Comparison of ENCODE assay signal across 8 cellular contexts in the genomic region with DNA sequence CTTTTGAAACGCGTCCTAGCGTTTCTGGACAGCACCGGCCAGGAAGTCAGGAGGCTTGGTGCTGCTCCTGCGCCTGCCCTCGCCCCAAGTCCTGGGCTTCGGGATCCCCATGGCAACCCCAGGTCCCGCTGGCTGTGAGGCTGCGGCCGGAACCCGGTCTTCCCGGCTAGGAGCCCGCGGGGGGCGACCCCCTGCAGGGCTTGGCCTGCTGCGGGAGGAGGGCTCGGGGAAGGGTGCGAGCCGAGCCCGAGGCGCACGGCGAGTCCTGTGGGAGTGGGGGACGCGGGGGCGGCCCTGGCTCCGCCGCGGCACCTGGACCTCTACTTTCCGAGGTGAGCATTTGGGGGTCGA. TPM values are rescaled to one million over a fixed set of nuclear protein-coding genes. Genes with fewer than 3 reads are reported as not detected.
DNase-seq lines count a peak whose midpoint lies in the region; ATAC-seq and TF ChIP-seq lines count a peak whose summit lies in the region.

No MANE protein-coding gene starts in this region.

- intact Hi-C loops in HCT116 (cut with micrococcal nuclease): no loop called here
- intact Hi-C loops in mammary epithelial cell (cut with micrococcal nuclease): no loop called here
- intact Hi-C loops in left lung (cut with DNase I): no loop called here

- peak overlapping the region; percentile 89 to 99 for H3K4me3 ChIP-seq in HCT116 (replicated peaks in 1 of 2; ENCODE audit: low read depth in 1 of 2, low read length in 2 of 2)
- peak overlapping the region; percentile 97 for H3K4me3 ChIP-seq in MG63
- H3K4me3 ChIP-seq in mammary epithelial cell (replicated peaks in 1 of 3; ENCODE audit: insufficient read depth in 1 of 3, low read depth in 2 of 3, low read length in 3 of 3): peak overlapping the region; percentile 85 to 98 (median 95)
- peak overlapping the region; percentile 81 to 98 for H3K4me3 ChIP-seq in left lung
- peak overlapping the region; percentile 49 to 87 (median 82) for H3K4me3 ChIP-seq in tibial nerve

- no peaks in the 10 kb centered on the region for H3K9me2 ChIP-seq in HCT116 (ENCODE audit: insufficient read depth)

- ATAC-seq in HCT116: peak; percentile 42
- peak; percentile 28 for ATAC-seq in left lung

- H3K27ac ChIP-seq in HCT116 (ENCODE audit: low read depth, low read length) (peak overlapping the region; percentile 85), mammary epithelial cell (ENCODE audit: insufficient read depth, low read depth, low read length) (peak overlapping the region; percentile 62), left lung (peak overlapping the region; percentile 21 to 87), tibial nerve (peak overlapping the region in 3 of 4 donors; percentile 58 to 89 (median 83))

- 2% methylated on average over 15 of the region's 31 CpGs for WGBS in mammary epithelial cell (ENCODE audit: low coverage, missing lambda C conversion rate)
- WGBS in tibial nerve, 2 donors: 0% methylated on average over 7 to 15 of the region's 31 CpGs

- CTCF ChIA-PET in HCT116 (lab: Charles Lee): interaction anchor here (1.0 to 2.2 kb wide), 6 partner anchors 9 to 251 kb away, joined by 3 to 16 read pairs (median 5); a partner anchor contains a TSS
- CTCF ChIA-PET in mammary epithelial cell (lab: Charles Lee; ENCODE audit: low non-redundant PET): no interaction called here

- peak; percentile 43 for DNase-seq in NCI-H748 (lab: John Stamatoyannopoulos, UW; ENCODE audit: unreplicated experiment)
- no peak for DNase-seq in NCI-H748 treated with DMSO at 0.1 percent for 48 hours (lab: John Stamatoyannopoulos, UW)
- no peak for DNase-seq in HCT116 (ENCODE audit: low read depth, low spot score)
- peak; percentile 48 for DNase-seq in MG63
- peak; percentile 29 for DNase-seq in mammary epithelial cell
- DNase-seq in left lung: peak in 1 of 2 donors; percentile 87
- no peak for DNase-seq in tibial nerve (ENCODE audit: low spot score in 2 of 2)
- DNase-seq in GM13976 (ENCODE audit: low spot score): no peak

- RAD21 ChIA-PET in HCT116 (lab: Charles Lee; ENCODE audit: low non-redundant PET in 1 of 2, low total read pairs in 2 of 2, uncharacterized antibody in 2 of 2, unreplicated experiment in 2 of 2): interaction anchor here (1.0 to 1.1 kb wide), 3 partner anchors 9 to 196 kb away, joined by 3 to 5 read pairs (median 5); a partner anchor contains a TSS

- H3K4me2 ChIP-seq in HCT116 (ENCODE audit: low read length): peak overlapping the region; percentile 96
- peak overlapping the region; percentile 86 for H3K4me2 ChIP-seq in mammary epithelial cell (ENCODE audit: insufficient read depth, low read depth, low read length)

- H3K9ac ChIP-seq in HCT116 (ENCODE audit: low read length): peak overlapping the region; percentile 94
- peak overlapping the region; percentile 84 for H3K9ac ChIP-seq in mammary epithelial cell (ENCODE audit: insufficient read depth, low read length)

- dilution Hi-C loops in mammary epithelial cell (cut with HindIII; ENCODE audit: low sequenced_read_pairs): loop anchor here (5.0 to 10.0 kb wide), 2 partner anchors 44 to 174 kb away; no protein-coding TSS in a partner anchor

- in situ Hi-C loops in mammary epithelial cell (cut with MboI; ENCODE audit: low sequenced_read_pairs in 2 of 2): no loop called here
- in situ Hi-C loops in GM13976 (cut with MboI; ENCODE audit: low sequenced_read_pairs, unreplicated experiment): no loop called here

- H3K4me1 ChIP-seq in HCT116 (ENCODE audit: control insufficient read depth in 1 of 2, insufficient read depth in 2 of 2, low read length in 2 of 2) (peaks cover 17 to 25% of the 10 kb centered on the region in 2 experiments), mammary epithelial cell (ENCODE audit: insufficient read depth, low read length) (peaks cover 22% of the 10 kb centered on the region), left lung (peaks cover 13 to 37% of the 10 kb centered on the region in 2 donors), tibial nerve (peaks cover 0 to 49% (median 18%) of the 10 kb centered on the region in 4 donors)

- H2AFZ ChIP-seq in HCT116 (ENCODE audit: low read depth, low read length, poor library complexity, severe bottlenecking) (no peak overlapping the region), mammary epithelial cell (ENCODE audit: low read depth, low read length) (peak overlapping the region; percentile 94)

- POLR2A ChIA-PET in HCT116 (lab: Charles Lee): interaction anchor here (0.6 to 1.5 kb wide), 5 partner anchors 9 to 201 kb away, joined by 3 to 7 read pairs (median 4); a partner anchor contains a TSS

- H4K20me1 ChIP-seq in HCT116 (ENCODE audit: insufficient read depth) (0 out of 2 replicates have a peak, but pooled peaks cover 7% of the 10 kb centered on the region), mammary epithelial cell (ENCODE audit: insufficient read depth, low read length) (no peaks in the 10 kb centered on the region)

- TF ChIP-seq EP300 in tibial nerve (IDR thresholded peaks at IDR 0.05): no peak

- H3K36me3 ChIP-seq in HCT116 (ENCODE audit: control insufficient read depth in 1 of 2, insufficient read depth in 2 of 2, low read length in 2 of 2) (peaks cover 17 to 26% of the 10 kb centered on the region in 2 experiments), MG63 (peaks cover 44% of the 10 kb centered on the region), mammary epithelial cell (ENCODE audit: insufficient read depth, low read length) (peaks cover 10% of the 10 kb centered on the region), left lung (peaks cover 3 to 28% of the 10 kb centered on the region in 2 donors), tibial nerve (peaks cover 0 to 50% (median 0%) of the 10 kb centered on the region in 3 donors)

- no peak for TF ChIP-seq POLR2A in HCT116 (IDR thresholded peaks at IDR 0.05; ENCODE audit: borderline replicate concordance, extremely low read depth, insufficient read depth, insufficient read length)
- TF ChIP-seq POLR2A in tibial nerve (IDR thresholded peaks at IDR 0.05): no peak

- no peak for TF ChIP-seq RAD21 in HCT116 (IDR thresholded peaks at IDR 0.05; ENCODE audit: low read depth)

- TF ChIP-seq CTCF in HCT116 (IDR thresholded peaks at IDR 0.05 in 2 of 3, conservative IDR thresholded peaks at IDR 0.05 in 1 of 3; ENCODE audit: borderline replicate concordance in 1 of 3, insufficient read depth in 1 of 3, low read depth in 2 of 3, low read length in 2 of 3) (no peak), mammary epithelial cell (conservative IDR thresholded peaks at IDR 0.05 in 1 of 2, IDR thresholded peaks at IDR 0.05 in 1 of 2; ENCODE audit: extremely low read depth in 1 of 2, insufficient read depth in 1 of 2, low read depth in 1 of 2, low read length in 2 of 2) (no peak), left lung (IDR thresholded peaks at IDR 0.05) (no peak), tibial nerve (IDR thresholded peaks at IDR 0.05) (peak in 1 of 5 experiments; percentile 5), GM13976 (IDR thresholded peaks at IDR 0.05; ENCODE audit: borderline replicate concordance, control extremely low read depth, extremely low read depth, insufficient read depth, missing control alignments) (no peak)

- no peaks in the 10 kb centered on the region for H3K27me3 ChIP-seq in HCT116 (ENCODE audit: insufficient read depth, low read length)
- no peaks in the 10 kb centered on the region for H3K27me3 ChIP-seq in MG63
- H3K27me3 ChIP-seq in mammary epithelial cell (ENCODE audit: insufficient read depth, low read length): no peaks in the 10 kb centered on the region
- no peaks in the 10 kb centered on the region for H3K27me3 ChIP-seq in left lung
- no peaks in the 10 kb centered on the region for H3K27me3 ChIP-seq in tibial nerve

- H3K79me2 ChIP-seq in HCT116 (ENCODE audit: insufficient read depth, low read length) (peaks cover 62% of the 10 kb centered on the region), mammary epithelial cell (ENCODE audit: insufficient read depth, low read length) (peaks cover 62% of the 10 kb centered on the region)

- BruUV-seq in HCT116 (replicated peaks; lab: Mats Ljungman, UMichigan) (no TSS peak), mammary epithelial cell (replicated peaks; lab: Mats Ljungman, UMichigan) (no TSS peak)

- H3K9me3 ChIP-seq in HCT116 (ENCODE audit: control insufficient read depth in 1 of 2, insufficient read depth in 1 of 2, low read depth in 1 of 2, low read length in 2 of 2): no peaks in the 10 kb centered on the region
- H3K9me3 ChIP-seq in MG63: no peaks in the 10 kb centered on the region
- no peaks in the 10 kb centered on the region for H3K9me3 ChIP-seq in mammary epithelial cell (replicated peaks; ENCODE audit: insufficient read depth, low read length)
- no peaks in the 10 kb centered on the region for H3K9me3 ChIP-seq in left lung
- no peaks in the 10 kb centered on the region for H3K9me3 ChIP-seq in tibial nerve

TF ChIP-seq in HCT116, 20 proteins besides CTCF, POLR2A, EP300 and RAD21 (continues in another document):
- TF ChIP-seq YY1 (IDR thresholded peaks at IDR 0.05; ENCODE audit: extremely low read depth, insufficient replicate concordance, low read depth, low read length) (no peak), ZFX (IDR thresholded peaks at IDR 0.05) (no peak), EGR1 (IDR thresholded peaks at IDR 0.05; ENCODE audit: low read depth) (peak; percentile 85), CEBPB (IDR thresholded peaks at IDR 0.05; ENCODE audit: low read depth) (no peak), SP1 (IDR thresholded peaks at IDR 0.05; ENCODE audit: low read depth) (no peak), SIN3A (IDR thresholded peaks at IDR 0.05; ENCODE audit: low read depth) (no peak)

RNA-seq across cellular contexts. Expression of a gene that starts 0.3 kb away (rescaled TPM):
- total RNA-seq in HCT116 (2021; ENCODE audit: unreplicated experiment): 21.4 TPM
- polyA plus RNA-seq in HCT116 (2012): 9.1 and 10.2 TPM in 2 replicates
- total RNA-seq in MG63 (2014; rRNA removed; shearing (Covaris generic); ENCODE audit: low replicate concordance): 10.3 and 20.5 TPM in 2 replicates
- total RNA-seq in mammary epithelial cell: 10 to 100 TPM in 1 of 2 donors, 1 to 10 TPM in 1; 9.8 to 12.8 TPM
- polyA plus RNA-seq in mammary epithelial cell: 4.0 TPM
- polyA minus RNA-seq in mammary epithelial cell: 9.5 TPM
- 1 to 10 TPM; 7.5 to 9.8 TPM for total RNA-seq in left lung
- total RNA-seq in tibial nerve: 10 to 100 TPM in 3 of 4 donors, 1 to 10 TPM in 1; 8.7 to 21.9 (median 16.1) TPM

RNA-seq across cellular contexts. Expression of a gene that starts 0.6 kb away (rescaled TPM):
- 155 TPM for total RNA-seq in HCT116 (2021; ENCODE audit: unreplicated experiment)
- 137 and 147 TPM in 2 replicates for polyA plus RNA-seq in HCT116 (2012)
- 36.7 and 60.4 TPM in 2 replicates for total RNA-seq in MG63 (2014; rRNA removed; shearing (Covaris generic); ENCODE audit: low replicate concordance)
- 100 to 1,000 TPM in 1 of 2 donors, 10 to 100 TPM in 1; 45.5 to 162 TPM for total RNA-seq in mammary epithelial cell
- polyA plus RNA-seq in mammary epithelial cell: 131 TPM
- 246 TPM for polyA minus RNA-seq in mammary epithelial cell
- 100 to 1,000 TPM; 163 to 167 TPM for total RNA-seq in left lung
- total RNA-seq in tibial nerve: 10 to 100 TPM; 56.4 to 76.8 (median 66.8) TPM

RNA-seq across cellular contexts. Expression of a gene that starts 21.4 kb away (rescaled TPM):
- 27.9 TPM for total RNA-seq in HCT116 (2021; ENCODE audit: unreplicated experiment)
- 20.3 and 23.2 TPM in 2 replicates for polyA plus RNA-seq in HCT116 (2012)
- 39.7 and 44.5 TPM in 2 replicates for total RNA-seq in MG63 (2014; rRNA removed; shearing (Covaris generic); ENCODE audit: low replicate concordance)
- total RNA-seq in mammary epithelial cell: 10 to 100 TPM; 29.5 to 32.8 TPM
- polyA plus RNA-seq in mammary epithelial cell: 22.4 TPM
- polyA minus RNA-seq in mammary epithelial cell: 10.7 TPM
- total RNA-seq in left lung: 10 to 100 TPM; 14.3 to 16.3 TPM
- 10 to 100 TPM; 27.6 to 44.7 (median 37.8) TPM for total RNA-seq in tibial nerve

Comparison
In these comparisons a context has a peak if more than half of its experiments do, and no peak if none do; other contexts are left out.
1. DNase-seq: peak in NCI-H748 (single experiment), MG63 (single experiment) and mammary epithelial cell (single experiment); none in NCI-H748 treated with DMSO at 0.1 percent for 48 hours (single experiment), HCT116 (single experiment), tibial nerve (0 of 2) and GM13976 (single experiment).
2. Peak in every context shown above with its lines, with median percentiles within 50 percentile points of each other: H3K27ac ChIP-seq and H3K4me3 ChIP-seq.